2 cellular contexts compared by ENCODE assay signal in the genomic region with DNA sequence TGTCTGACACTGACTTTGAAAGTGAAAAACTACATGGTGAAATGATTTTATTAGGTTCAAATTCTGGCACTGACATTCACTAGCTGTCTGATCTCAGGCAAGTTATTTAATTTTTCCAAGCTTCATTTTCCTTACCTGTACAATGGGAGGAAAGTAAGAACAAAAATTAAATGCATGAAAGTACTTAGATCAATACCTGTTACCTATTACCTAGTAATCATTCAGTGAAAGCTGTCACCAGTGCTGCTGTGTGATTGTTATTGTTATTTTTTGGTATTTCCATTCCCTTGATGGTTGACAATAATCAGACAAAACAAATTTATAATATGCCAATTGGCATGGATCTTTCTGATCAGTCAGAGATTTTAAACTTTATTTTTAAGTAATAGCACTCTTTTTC.
TF ChIP-seq lines count a peak whose summit lies in the region.

No MANE protein-coding gene starts in this region.

TF ChIP-seq in HepG2, 621 proteins besides CTCF, POLR2A, EP300 and RAD21:
- TF ChIP-seq ZEB1 (IDR thresholded peaks at IDR 0.05; ENCODE audit: insufficient replicate concordance, low read depth): no peak
- TF ChIP-seq ZNF530 (CRISPR knock-in tag; IDR thresholded peaks at IDR 0.05; ENCODE audit: low read depth): no peak
- no peak for TF ChIP-seq ZNF773 (CRISPR knock-in tag; IDR thresholded peaks at IDR 0.05; ENCODE audit: borderline replicate concordance)
- TF ChIP-seq ZNF446 (CRISPR knock-in tag; IDR thresholded peaks at IDR 0.05): no peak
- no peak for TF ChIP-seq DMTF1 (CRISPR knock-in tag; IDR thresholded peaks at IDR 0.05)
- TF ChIP-seq ZNF629 (CRISPR knock-in tag; conservative IDR thresholded peaks at IDR 0.05): peak; percentile 47
- peak; percentile 18; the same call in 1 of the 2 replicates for TF ChIP-seq SOX5 (CRISPR knock-in tag; IDR thresholded peaks at IDR 0.05; ENCODE audit: borderline replicate concordance)
- TF ChIP-seq RARG (CRISPR knock-in tag; IDR thresholded peaks at IDR 0.05; ENCODE audit: low read depth): no peak
- TF ChIP-seq ZNF674 (CRISPR knock-in tag; IDR thresholded peaks at IDR 0.05; ENCODE audit: low read depth): no peak
- TF ChIP-seq BHLHE40 (IDR thresholded peaks at IDR 0.05; ENCODE audit: low read length): no peak
- TF ChIP-seq NCOA2 (CRISPR knock-in tag; IDR thresholded peaks at IDR 0.05): no peak
- TF ChIP-seq ARID5B (CRISPR knock-in tag; IDR thresholded peaks at IDR 0.05): 0 out of 2 replicates have a peak, but pooled peaks have one; percentile 25
- TF ChIP-seq KMT2A (CRISPR knock-in tag; IDR thresholded peaks at IDR 0.05): no peak
- peak; percentile 93 for TF ChIP-seq PPARG (CRISPR knock-in tag; conservative IDR thresholded peaks at IDR 0.05)
- TF ChIP-seq SALL1 (CRISPR knock-in tag; IDR thresholded peaks at IDR 0.05): no peak
- peak; percentile 27; the same call in 1 of the 2 replicates for TF ChIP-seq PAXIP1 (CRISPR knock-in tag; conservative IDR thresholded peaks at IDR 0.05)
- TF ChIP-seq MIXL1 (CRISPR knock-in tag; IDR thresholded peaks at IDR 0.05): peak; percentile 30; the same call in 1 of the 2 replicates
- no peak for TF ChIP-seq ZNF335 (CRISPR knock-in tag; IDR thresholded peaks at IDR 0.05)
- no peak for TF ChIP-seq TCF12 (IDR thresholded peaks at IDR 0.05)
- no peak for TF ChIP-seq TCF12 (CRISPR knock-in tag; IDR thresholded peaks at IDR 0.05)
- no peak for TF ChIP-seq MLLT10 (CRISPR knock-in tag; IDR thresholded peaks at IDR 0.05)
- peak; percentile 77 for TF ChIP-seq RXRB (CRISPR knock-in tag; IDR thresholded peaks at IDR 0.05; ENCODE audit: borderline replicate concordance)

TF ChIP-seq in liver, 16 proteins besides CTCF, POLR2A, EP300 and RAD21:
- TF ChIP-seq EGR1 (IDR thresholded peaks at IDR 0.05; ENCODE audit: low read depth in 2 of 2) (no peak), NR2F2 (IDR thresholded peaks at IDR 0.05) (no peak), TAF1 (conservative IDR thresholded peaks at IDR 0.05) (no peak), FOXA2 (IDR thresholded peaks at IDR 0.05) (no peak), REST (IDR thresholded peaks at IDR 0.05) (peak; percentile 35), FOXA1 (IDR thresholded peaks at IDR 0.05) (no peak), SP1 (IDR thresholded peaks at IDR 0.05) (no peak), HNF4A (conservative IDR thresholded peaks at IDR 0.05) (peak in 1 of 2 donors; percentile 1), HNF4G (IDR thresholded peaks at IDR 0.05) (no peak), YY1 (IDR thresholded peaks at IDR 0.05) (peak; percentile 10), GABPA (IDR thresholded peaks at IDR 0.05 in 1 of 2, conservative IDR thresholded peaks at IDR 0.05 in 1 of 2) (no peak), RXRA (IDR thresholded peaks at IDR 0.05) (peak in 1 of 2 donors; percentile 34), ATF3 (IDR thresholded peaks at IDR 0.05) (no peak)
- TF ChIP-seq, protein P1, sequence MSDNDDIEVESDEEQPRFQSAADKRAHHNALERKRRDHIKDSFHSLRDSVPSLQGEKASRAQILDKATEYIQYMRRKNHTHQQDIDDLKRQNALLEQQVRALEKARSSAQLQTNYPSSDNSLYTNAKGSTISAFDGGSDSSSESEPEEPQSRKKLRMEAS (IDR thresholded peaks at IDR 0.05): no peak
